28 cellular contexts compared by ENCODE assay signal in the genomic region with DNA sequence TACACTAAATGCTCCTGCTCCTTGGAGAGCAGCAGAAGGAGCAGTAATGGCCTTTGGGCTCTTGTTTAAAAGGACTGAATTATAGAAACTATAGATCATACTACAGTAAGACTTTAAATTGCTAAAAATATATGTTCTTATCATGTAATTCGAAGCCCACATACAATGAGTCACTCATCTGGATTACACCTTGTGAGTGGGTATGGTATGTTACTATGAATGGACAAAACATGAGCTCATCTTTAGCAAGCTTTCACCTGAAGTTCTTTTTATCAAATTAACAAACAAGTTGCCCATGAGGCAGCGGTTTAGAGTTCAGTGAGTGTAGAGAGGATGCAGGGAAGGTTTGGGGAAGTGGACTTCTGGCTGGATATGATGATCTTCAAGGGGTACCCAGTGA.
A peak's percentile ranks its signal among the peaks of the same experiment; 100 is the strongest.
DNase-seq lines count a peak whose midpoint lies in the region; ATAC-seq and TF ChIP-seq lines count a peak whose summit lies in the region.
"Had no signal": no experiment of that assay in that cellular context is flagged by ENCODE, and none has a peak within 500 bp of the region (broad histone marks: within the 10 kb centered on the region; RNA-seq: fewer than 3 reads in every experiment).

No MANE protein-coding gene starts in this region.

- no peak for TF ChIP-seq CTCF in IMR-90 (conservative IDR thresholded peaks at IDR 0.05; ENCODE audit: low read depth, low read length)

- H3K4me2 ChIP-seq in IMR-90 (ENCODE audit: low read depth, low read length), result no peak overlapping the region
- H3K4me2 ChIP-seq: BLaER1 treated with 17β-estradiol and CSF1 and Interleukin-3, amounts not matched to agents 10 nM and 100 nM had no signal

- H3K4me3 ChIP-seq in IMR-90 (ENCODE audit: insufficient read depth, low read depth, low read length), result no peak overlapping the region
- H3K4me3 ChIP-seq: BLaER1 treated with 17β-estradiol and CSF1 and Interleukin-3, amounts not matched to agents 10 nM and 100 nM; HAP-1; lower lobe of right lung; ovary; SK-N-MC; skin epidermis; tibial artery had no signal

- H2AFZ ChIP-seq in IMR-90 (replicated peaks; ENCODE audit: low read length, poor library complexity), result no peak overlapping the region

- H3K9me1 ChIP-seq in IMR-90 (ENCODE audit: insufficient read depth, low read length), result peaks cover 4% of the 10 kb centered on the region; the same call in 1 of the 2 replicates

- CTCF ChIA-PET in IMR-90 (lab: Yijun Ruan, JAX), result no interaction called here

- 100% methylated on average over 1 of the region's 2 CpGs; no CpG with 5 or more reads in 1 of the 2 experiments for WGBS in IMR-90 (ENCODE audit: extremely low coverage in 2 of 2, insufficient read length in 1 of 2), 2 experiments

- DNase-seq in DMS53 (lab: John Stamatoyannopoulos, UW) (peak; percentile 52), IMR-90 (peak; percentile 69), amniotic epithelial cell (ENCODE audit: low read depth) (peak; percentile 33), iris pigment epithelial cell (ENCODE audit: low read depth) (peak; percentile 67), sciatic nerve (ENCODE audit: low spot score) (no peak)
- DNase-seq: activated CD4-positive, alpha-beta memory T cell treated with anti-CD3 and anti-CD28 coated beads, Interleukin-2, amount 10 ng/mL, durations not matched to agents 7 days and 5 days; activated CD4-positive, alpha-beta T cell treated with anti-CD3 and anti-CD28 coated beads for 1 hour; aorta; COR-L47; dermis blood vessel endothelial cell; Karpas-422; lower lobe of right lung; NCI-H1048; NCI-H187 treated with DMSO at 0.1 percent for 48 hours; NCI-H2227 treated with DMSO at 0.1 percent for 48 hours; nephron progenitor cell; ovary; stimulated activated CD4-positive, alpha-beta T cell treated with anti-CD3 and anti-CD28 coated beads, Interleukin-1b, Interleukin-23, amount 100 ng/mL, for 48 hours; T-helper 17 cell; tibial artery had no signal

- intact Hi-C loops in IMR-90 (cut with micrococcal nuclease), result no loop called here
- intact Hi-C loops in sciatic nerve (cut with DNase I), result no loop called here

- H3K4ac ChIP-seq in IMR-90 (ENCODE audit: low read depth, low read length), result peak overlapping the region; percentile 89; the same call in 1 of the 2 replicates

- no peak for TF ChIP-seq RAD21 in IMR-90 (IDR thresholded peaks at IDR 0.05; ENCODE audit: low read length)

- H2AK5ac ChIP-seq in IMR-90 (ENCODE audit: low read depth, low read length), result peak overlapping the region; percentile 79

- H3K36me3 ChIP-seq in IMR-90 (ENCODE audit: control insufficient read depth, insufficient read depth, low read length), result no peaks in the 10 kb centered on the region
- H3K36me3 ChIP-seq: BLaER1 treated with 17β-estradiol and CSF1 and Interleukin-3, amounts not matched to agents 10 nM and 100 nM; HAP-1; lower lobe of right lung; ovary; tibial artery had no signal

- H4K8ac ChIP-seq in IMR-90 (ENCODE audit: low read depth in 2 of 2, low read length in 2 of 2), result peak overlapping the region; percentile 33 to 43; a peak in 2 of 4 replicates

- H3K27me3 ChIP-seq in IMR-90 (ENCODE audit: control insufficient read depth, insufficient read depth, low read length), result no peaks in the 10 kb centered on the region
- H3K27me3 ChIP-seq: BLaER1 treated with 17β-estradiol and CSF1 and Interleukin-3, amounts not matched to agents 10 nM and 100 nM; ovary; tibial artery had no signal

- H4K91ac ChIP-seq in IMR-90 (ENCODE audit: insufficient read depth, low read depth, low read length), result peak overlapping the region; percentile 75

- in situ Hi-C loops in IMR-90 (cut with MboI; ENCODE audit: low sequenced_read_pairs), result loop anchor here (5.0 kb wide), 1 partner anchor 103 kb away; no protein-coding TSS in a partner anchor

- no peak overlapping the region for H3K27ac ChIP-seq in IMR-90 (ENCODE audit: insufficient read depth, low read length)
- H3K27ac ChIP-seq: BLaER1 treated with 17β-estradiol and CSF1 and Interleukin-3, amounts not matched to agents 10 nM and 100 nM; lower lobe of right lung; ovary; SK-N-MC; tibial artery had no signal

- TF ChIP-seq POLR2A in IMR-90 (IDR thresholded peaks at IDR 0.05; ENCODE audit: low read depth, low read length), result no peak

- no peak overlapping the region for H3K9ac ChIP-seq in IMR-90 (ENCODE audit: low read depth, low read length)
- H3K9ac ChIP-seq: BLaER1 treated with 17β-estradiol and CSF1 and Interleukin-3, amounts not matched to agents 10 nM and 100 nM had no signal

- peak overlapping the region; percentile 95; the same call in 1 of the 2 replicates for H2BK20ac ChIP-seq in IMR-90 (ENCODE audit: low read depth, low read length)

- H4K5ac ChIP-seq in IMR-90 (ENCODE audit: low read depth, low read length), result no peak overlapping the region

- 0 out of 4 replicates have a peak, but pooled peaks cover 0 to 6% of the 10 kb centered on the region in 2 experiments for H3K79me1 ChIP-seq in IMR-90 (ENCODE audit: low read depth in 1 of 2, low read length in 2 of 2)

- dilution Hi-C loops in IMR-90 (cut with HindIII; ENCODE audit: low sequenced_read_pairs, unreplicated experiment), result no loop called here

- H3K23ac ChIP-seq in IMR-90 (ENCODE audit: low read depth, low read length), result no peak overlapping the region

- H2BK15ac ChIP-seq in IMR-90 (ENCODE audit: low read depth, low read length), result peak overlapping the region; percentile 96

- H3K9me3 ChIP-seq in IMR-90 (ENCODE audit: control insufficient read depth, insufficient read depth, low read length), result no peaks in the 10 kb centered on the region
- H3K9me3 ChIP-seq: HAP-1, lower lobe of right lung, ovary, tibial artery had no signal

- H3K18ac ChIP-seq in IMR-90 (ENCODE audit: low read depth, low read length), result peak overlapping the region; percentile 79; the same call in 1 of the 2 replicates

- POLR2A ChIA-PET in IMR-90 (lab: Charles Lee; ENCODE audit: unreplicated experiment), result no interaction called here

- peak overlapping the region; percentile 92 for H2BK120ac ChIP-seq in IMR-90 (ENCODE audit: low read depth, low read length)

- H3K56ac ChIP-seq in IMR-90 (ENCODE audit: extremely low read depth, insufficient read depth, low read length), result no peak overlapping the region

- H3K14ac ChIP-seq in IMR-90 (replicated peaks; ENCODE audit: low read depth, low read length), result peak overlapping the region; percentile 91

- H4K20me1 ChIP-seq in IMR-90 (ENCODE audit: insufficient read depth, low read length), result no peaks in the 10 kb centered on the region
- H4K20me1 ChIP-seq: BLaER1 treated with 17β-estradiol and CSF1 and Interleukin-3, amounts not matched to agents 10 nM and 100 nM had no signal

- BruUV-seq in IMR-90 (replicated peaks; lab: Mats Ljungman, UMichigan), result no TSS peak

- H2AK9ac ChIP-seq in IMR-90 (replicated peaks; ENCODE audit: low read depth, low read length, poor library complexity), result no peak overlapping the region

- peaks cover 10% of the 10 kb centered on the region; the same call in 1 of the 2 replicates for H3K4me1 ChIP-seq in IMR-90 (ENCODE audit: control insufficient read depth, insufficient read depth, low read length)
- H3K4me1 ChIP-seq: lower lobe of right lung had no signal

- peak overlapping the region; percentile 98 for H2BK5ac ChIP-seq in IMR-90 (ENCODE audit: low read depth, low read length, poor library complexity, severe bottlenecking)

- no peak for ATAC-seq in IMR-90 (ENCODE audit: low read depth)
- no peak for ATAC-seq in sciatic nerve
- no peak for ATAC-seq in HG02840 (IDR thresholded peaks at IDR 0.05; ENCODE audit: low FRiP score, unreplicated experiment)
- ATAC-seq in HG02981 (IDR thresholded peaks at IDR 0.05; ENCODE audit: unreplicated experiment), result no peak
- ATAC-seq: activated naive CD4-positive, alpha-beta T cell treated with anti-CD3 and anti-CD28 coated beads, Interleukin-2, amount 50 U/mL, for 72 hours; activated T-helper 17 cell treated with anti-CD3 and anti-CD28 coated beads, Interleukin-2, amount 50 U/mL, for 72 hours; lower lobe of right lung; T-helper 17 cell had no signal

TF ChIP-seq in IMR-90, 13 proteins besides CTCF, POLR2A, EP300 and RAD21:
- TF ChIP-seq BHLHE40 (IDR thresholded peaks at IDR 0.05; ENCODE audit: low read depth, low read length) (no peak), FOS (IDR thresholded peaks at IDR 0.05; ENCODE audit: low read depth, low read length) (0 out of 2 replicates have a peak, but pooled peaks have one; percentile 25), CHD1 (IDR thresholded peaks at IDR 0.05; ENCODE audit: low read depth, low read length) (no peak), MXI1 (IDR thresholded peaks at IDR 0.05; ENCODE audit: borderline replicate concordance, low read depth, low read length) (no peak), MAFK (IDR thresholded peaks at IDR 0.05; ENCODE audit: low read depth, low read length) (no peak), MAZ (IDR thresholded peaks at IDR 0.05; ENCODE audit: borderline replicate concordance, low read depth, low read length) (no peak), NFE2L2 (IDR thresholded peaks at IDR 0.05; ENCODE audit: low read depth, low read length) (no peak), CEBPB (IDR thresholded peaks at IDR 0.05; ENCODE audit: low read depth, low read length) (no peak)
